ENCODE assay signal across 8 cellular contexts in genomic region chr11:119728651-119729580, GRCh38. TPM values are rescaled to one million over a fixed set of nuclear protein-coding genes. Genes with fewer than 3 reads are reported as not detected.
A peak's percentile ranks its signal among the peaks of the same experiment; 100 is the strongest.
DNase-seq lines count a peak whose midpoint lies in the region; ATAC-seq and TF ChIP-seq lines count a peak whose summit lies in the region.

Gene NECTIN1, minus strand, starts transcription at chr11:119729200. Its CDS starts 647 bp downstream, at chr11:119728553.

- TF ChIP-seq CTCF in choroid plexus epithelial cell (conservative IDR thresholded peaks at IDR 0.05; ENCODE audit: low read depth, low read length) = peak; percentile 58

- ATAC-seq in GM18870 (IDR thresholded peaks at IDR 0.05; ENCODE audit: unreplicated experiment) = peak; percentile 66
- peak; percentile 79 for ATAC-seq in HG03108 (IDR thresholded peaks at IDR 0.05; ENCODE audit: unreplicated experiment)
- ATAC-seq in activated CD4-positive, alpha-beta T cell treated with anti-CD3 and anti-CD28 coated beads for 36 hours = peak; percentile 91
- ATAC-seq in left colon = peak; percentile 77

- H3K9me3 Mint-ChIP-seq in activated CD4-positive, alpha-beta T cell treated with anti-CD3 and anti-CD28 coated beads for 36 hours (ENCODE audit: low read depth) = no peaks in the 10 kb centered on the region

- intact Hi-C loops in activated CD4-positive, alpha-beta T cell treated with anti-CD3 and anti-CD28 coated beads for 36 hours (cut with DNase I, micrococcal nuclease) = loop anchor here (1.0 to 5.0 kb wide), 7 partner anchors 56 to 481 kb away; partner anchors contain the start of gene USP2 (in 1 of the 2)
- intact Hi-C loops in left colon (cut with DNase I, micrococcal nuclease) = loop anchor here in 1 of 2 donors (5.0 kb wide), 1 partner anchor 62 kb away; no protein-coding TSS in a partner anchor

- H3K27me3 Mint-ChIP-seq in activated CD4-positive, alpha-beta T cell treated with anti-CD3 and anti-CD28 coated beads for 36 hours = peaks cover 24% of the 10 kb centered on the region

- no peak within 1 kb of the TSS for H3K27ac Mint-ChIP-seq in activated CD4-positive, alpha-beta T cell treated with anti-CD3 and anti-CD28 coated beads for 36 hours

- DNase-seq in AG20443 (ENCODE audit: low spot score) (peak; percentile 94), NCI-H446 (lab: John Stamatoyannopoulos, UW) (peak; percentile 88 to 92), choroid plexus epithelial cell (ENCODE audit: low read depth) (peak; percentile 84), left colon (peak; percentile 82 to 93)
- peak; percentile 92 for DNase-seq in activated CD4-positive, alpha-beta T cell treated with anti-CD3 and anti-CD28 coated beads for 36 hours
- DNase-seq in stimulated activated CD4-positive, alpha-beta T cell treated with anti-CD3 and anti-CD28 coated beads, Interleukin-1b, Interleukin-23, amount 100 ng/mL, for 24 hours (ENCODE audit: low read depth in 4 of 4, low spot score in 1 of 4) = peak; percentile 69 to 84 (median 76)

- POLR2A ChIA-PET in activated CD4-positive, alpha-beta T cell treated with anti-CD3 and anti-CD28 coated beads for 36 hours (lab: Charles Lee) = interaction anchor here (0.9 kb wide), 1 partner anchor 90 kb away, joined by 3 read pairs; no protein-coding TSS in a partner anchor

- no peaks in the 10 kb centered on the region for H3K36me3 Mint-ChIP-seq in activated CD4-positive, alpha-beta T cell treated with anti-CD3 and anti-CD28 coated beads for 36 hours (ENCODE audit: low read depth)

- peaks cover 12% of the 10 kb centered on the region for H3K4me1 Mint-ChIP-seq in activated CD4-positive, alpha-beta T cell treated with anti-CD3 and anti-CD28 coated beads for 36 hours

- peak within 1 kb of the TSS; percentile 63 for H3K4me3 ChIP-seq in choroid plexus epithelial cell (ENCODE audit: low read depth, low read length)

- H3K4me3 Mint-ChIP-seq in activated CD4-positive, alpha-beta T cell treated with anti-CD3 and anti-CD28 coated beads for 36 hours = peak within 1 kb of the TSS; percentile 74

- CTCF ChIA-PET in activated CD4-positive, alpha-beta T cell treated with anti-CD3 and anti-CD28 coated beads for 36 hours (lab: Charles Lee) = interaction anchor here (0.5 to 1.7 kb wide), 29 partner anchors 8 to 647 kb away, joined by 3 to 15 read pairs (median 3); no protein-coding TSS in a partner anchor

RNA-seq across cellular contexts. Expression of gene NECTIN1, which starts in this region (rescaled TPM):
- 1 to 10 TPM; 1.6 to 1.7 TPM for total RNA-seq in activated CD4-positive, alpha-beta T cell treated with anti-CD3 and anti-CD28 coated beads for 36 hours
- total RNA-seq in left colon = 10 to 100 TPM; 43.9 to 44.1 TPM

Comparison
In these comparisons a context has a peak if more than half of its experiments do, and no peak if none do; other contexts are left out.
1. Peak in every context shown above with its lines: DNase-seq, ATAC-seq and H3K4me3 ChIP-seq.
2. RNA of gene NECTIN1 (total RNA-seq): 43.9 to 44.1 TPM in left colon; 1.6 to 1.7 TPM in activated CD4-positive, alpha-beta T cell treated with anti-CD3 and anti-CD28 coated beads for 36 hours; every median in the first group is over 10 times any median in the second.